34 cellular contexts compared by ENCODE assay signal in genomic region chr13:39820606-39821005, GRCh38.
"Had no signal": no experiment of that assay in that cellular context is flagged by ENCODE, and none has a peak within 500 bp of the region (broad histone marks: within the 10 kb centered on the region; RNA-seq: fewer than 3 reads in every experiment).

No MANE protein-coding gene starts in this region.

- H3K27ac ChIP-seq: ascending aorta, body of pancreas, breast epithelium, Peyer's patch, RWPE1, VCaP had no signal

- H3K36me3 ChIP-seq: ascending aorta, breast epithelium, MG63, Peyer's patch had no signal

- DNase-seq: activated CD4-positive, alpha-beta T cell treated with anti-CD3 and anti-CD28 coated beads, Interleukin-2, amount 10 ng/mL, durations not matched to agents 24 days and 14 days; activated CD4-positive, alpha-beta T cell treated with anti-CD3 and anti-CD28 coated beads, Interleukin-2, amount 50 U/mL, for 4 hours; activated CD8-positive, alpha-beta T cell treated with anti-CD3 and anti-CD28 coated beads for 36 hours; activated gamma-delta T cell; activated naive CD4-positive, alpha-beta T cell treated with Interleukin-2 at 50 U/mL for 16 hours; activated naive CD8-positive, alpha-beta T cell treated with anti-CD3 and anti-CD28 coated beads, Interleukin-2, amount 10 ng/mL, durations not matched to agents 7 days and 5 days; activated T-cell treated with anti-CD3 and anti-CD28 coated beads, Interleukin-2, amount 50 U/mL, for 1 hour; amygdala; body of pancreas; Kasumi-1; KG1; MG63; NCI-H1048; NCI-H1105 treated with DMSO at 0.1 percent for 48 hours; NCI-H1436; NCI-H1694; NCI-H1930; NCI-H2081 treated with DMSO at 0.1 percent for 48 hours; NCI-H510A; NCI-H526 treated with DMSO at 0.1 percent for 48 hours; NCI-H774; NK-92 treated with Interleukin-12 subunit alpha and Interleukin-12 subunit beta, amount 100 ng/mL, for 24 hours; PC-3; Peyer's patch; SIG-M5; SW 1271; T-helper 1 cell; T-helper 2 cell; T-helper 9 cell had no signal

- H3K9me3 ChIP-seq: ascending aorta, body of pancreas, breast epithelium, MG63, Peyer's patch had no signal

- H3K4me1 ChIP-seq: ascending aorta, body of pancreas, breast epithelium, Peyer's patch had no signal

- H3K27me3 ChIP-seq: ascending aorta, body of pancreas, breast epithelium, Peyer's patch had no signal

- ATAC-seq: activated CD8-positive, alpha-beta T cell treated with anti-CD3 and anti-CD28 coated beads for 36 hours; body of pancreas; PC-3; Right ventricle myocardium inferior had no signal

- H3K4me3 ChIP-seq: ascending aorta, body of pancreas, breast epithelium, MG63, Peyer's patch had no signal
